8 cellular contexts compared by ENCODE assay signal in the genomic region with DNA sequence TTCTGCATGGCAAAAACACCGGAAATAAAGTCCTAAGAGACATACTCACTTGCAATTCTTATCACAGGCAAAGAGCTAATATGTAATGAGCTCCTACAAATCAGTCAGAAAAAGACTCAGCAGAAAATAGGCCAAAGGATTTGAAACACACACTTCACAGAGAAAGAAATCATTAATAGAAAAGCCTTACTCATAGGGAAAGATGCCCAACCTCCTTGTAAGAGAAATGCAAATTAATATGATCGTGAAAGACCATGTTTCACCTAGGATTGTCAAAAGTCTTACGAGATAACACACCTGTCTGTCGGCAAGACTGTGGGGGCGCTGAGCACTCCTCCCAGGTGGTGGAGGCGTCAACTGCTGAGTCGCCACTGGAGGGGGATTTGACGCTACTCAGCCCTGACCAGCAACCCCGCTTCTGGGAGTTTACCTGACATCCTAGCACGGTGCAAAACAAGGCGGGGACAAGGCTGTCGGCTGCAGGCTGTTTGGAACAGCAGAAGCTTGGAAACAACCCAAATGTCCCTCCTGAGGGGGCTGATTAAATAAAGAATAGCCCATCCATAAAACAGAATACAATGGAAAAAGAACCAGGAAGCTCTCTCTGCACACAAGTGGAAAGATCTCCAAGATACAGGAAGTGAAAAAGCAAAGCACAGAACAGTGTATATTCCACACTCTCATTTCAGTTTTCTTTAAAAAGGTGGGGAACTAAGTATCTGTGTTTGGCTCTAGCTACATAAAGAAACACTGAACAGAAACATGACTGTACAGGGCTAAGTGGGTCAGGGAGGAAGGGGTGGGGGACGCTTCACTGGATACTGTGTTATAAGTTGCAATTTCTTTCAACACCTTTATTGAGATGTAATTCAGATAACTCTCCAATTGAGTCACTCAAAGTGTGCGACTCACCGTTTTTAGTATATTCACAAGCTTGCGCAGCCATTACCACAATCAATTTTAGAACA. TPM values are rescaled to one million over a fixed set of nuclear protein-coding genes. Genes with fewer than 3 reads are reported as not detected.
DNase-seq lines count a peak whose midpoint lies in the region; ATAC-seq and TF ChIP-seq lines count a peak whose summit lies in the region.

No MANE protein-coding gene starts in this region.

- no peaks in the 10 kb centered on the region for H3K27me3 ChIP-seq in esophagus squamous epithelium
- no peaks in the 10 kb centered on the region for H3K27me3 ChIP-seq in parathyroid adenoma (ENCODE audit: control insufficient read depth, insufficient read depth, low read length)

- H2AFZ ChIP-seq in parathyroid adenoma, result no peak overlapping the region

- peak overlapping the region; percentile 51 to 73 (median 68) for H3K27ac ChIP-seq in esophagus squamous epithelium
- peak overlapping the region; percentile 22 for H3K27ac ChIP-seq in parathyroid adenoma

- peak overlapping the region; percentile 91 for H3K27ac Mint-ChIP-seq in activated CD4-positive, alpha-beta memory T cell treated with anti-CD3 and anti-CD28 coated beads for 36 hours

- POLR2A ChIA-PET in activated CD4-positive, alpha-beta memory T cell treated with anti-CD3 and anti-CD28 coated beads for 36 hours (lab: Charles Lee), result interaction anchor here (0.6 to 1.8 kb wide), 5 partner anchors 9 to 125 kb away, joined by 3 to 17 read pairs (median 4); no protein-coding TSS in a partner anchor

- H3K36me3 ChIP-seq in esophagus squamous epithelium, result peaks cover 6 to 69% (median 17%) of the 10 kb centered on the region in 3 donors
- H3K36me3 ChIP-seq in parathyroid adenoma (ENCODE audit: control insufficient read depth, insufficient read depth, low read length), result no peaks in the 10 kb centered on the region

- no peaks in the 10 kb centered on the region for H3K27me3 Mint-ChIP-seq in activated CD4-positive, alpha-beta memory T cell treated with anti-CD3 and anti-CD28 coated beads for 36 hours

- peak overlapping the region; percentile 53 for H3K4me3 Mint-ChIP-seq in activated CD4-positive, alpha-beta memory T cell treated with anti-CD3 and anti-CD28 coated beads for 36 hours

- peaks cover 22% of the 10 kb centered on the region for H3K79me2 ChIP-seq in parathyroid adenoma

- ATAC-seq in GM21381 (IDR thresholded peaks at IDR 0.05; ENCODE audit: unreplicated experiment), result peak; percentile 71

- peaks cover 34% of the 10 kb centered on the region for H3K4me1 Mint-ChIP-seq in activated CD4-positive, alpha-beta memory T cell treated with anti-CD3 and anti-CD28 coated beads for 36 hours (ENCODE audit: low read depth)

- DNase-seq in ELF-1 (ENCODE audit: low read depth, low spot score) (peak; percentile 63), HS-5 (ENCODE audit: low read depth) (peak; percentile 40), esophagus squamous epithelium (lab: John Stamatoyannopoulos, UW) (no peak), NCI-H446 treated with DMSO at 0.1 percent for 48 hours (lab: John Stamatoyannopoulos, UW) (no peak), AG20443 (ENCODE audit: low spot score) (no peak)
- peak; percentile 73 for DNase-seq in activated CD4-positive, alpha-beta memory T cell treated with anti-CD3 and anti-CD28 coated beads for 36 hours

- H3K4me3 ChIP-seq in esophagus squamous epithelium (peak overlapping the region in 1 of 4 donors; percentile 26), parathyroid adenoma (ENCODE audit: low read depth, low read length) (peak overlapping the region; percentile 27)

- 20 to 21% methylated on average over 13 to 16 of the region's 16 CpGs for WGBS in esophagus squamous epithelium, 2 donors

- H3K9me3 Mint-ChIP-seq in activated CD4-positive, alpha-beta memory T cell treated with anti-CD3 and anti-CD28 coated beads for 36 hours, result no peaks in the 10 kb centered on the region

- intact Hi-C loops in activated CD4-positive, alpha-beta memory T cell treated with anti-CD3 and anti-CD28 coated beads for 36 hours (cut with micrococcal nuclease), result loop anchor here (1.0 kb wide), 1 partner anchor 11 kb away; no protein-coding TSS in a partner anchor
- intact Hi-C loops in esophagus squamous epithelium (cut with DNase I), result no loop called here

- TF ChIP-seq POLR2A in esophagus squamous epithelium (IDR thresholded peaks at IDR 0.05), result no peak

- H3K9me3 ChIP-seq in esophagus squamous epithelium (no peaks in the 10 kb centered on the region), parathyroid adenoma (ENCODE audit: control insufficient read depth, low read length) (no peaks in the 10 kb centered on the region)

- H3K4me2 ChIP-seq in parathyroid adenoma (ENCODE audit: low read length), result peak overlapping the region; percentile 3

- peaks cover 20% of the 10 kb centered on the region for H3K36me3 Mint-ChIP-seq in activated CD4-positive, alpha-beta memory T cell treated with anti-CD3 and anti-CD28 coated beads for 36 hours

- H3K4me1 ChIP-seq in esophagus squamous epithelium (peaks cover 26 to 82% (median 55%) of the 10 kb centered on the region in 3 donors), parathyroid adenoma (peaks cover 10% of the 10 kb centered on the region)

- H3K9ac ChIP-seq in parathyroid adenoma, result no peak overlapping the region

- CTCF ChIA-PET in activated CD4-positive, alpha-beta memory T cell treated with anti-CD3 and anti-CD28 coated beads for 36 hours (lab: Charles Lee), result interaction anchor here (0.6 to 1.6 kb wide), 9 partner anchors 9 to 259 kb away, joined by 3 to 7 read pairs (median 3); no protein-coding TSS in a partner anchor

- TF ChIP-seq CTCF in esophagus squamous epithelium (IDR thresholded peaks at IDR 0.05) (no peak), parathyroid adenoma (IDR thresholded peaks at IDR 0.05) (no peak)

RNA-seq across cellular contexts. Expression of a gene that starts 11.5 kb away (rescaled TPM):
- 100 to 1,000 TPM; 104 to 105 TPM for total RNA-seq in activated CD4-positive, alpha-beta memory T cell treated with anti-CD3 and anti-CD28 coated beads for 36 hours
- 10 to 100 TPM; 40.8 to 94.4 (median 55.9) TPM for total RNA-seq in esophagus squamous epithelium

RNA-seq across cellular contexts. Expression of a gene that starts 33.0 kb away (rescaled TPM):
- 10 to 100 TPM; 24.4 to 26.6 TPM for total RNA-seq in activated CD4-positive, alpha-beta memory T cell treated with anti-CD3 and anti-CD28 coated beads for 36 hours
- 10 to 100 TPM; 22.5 to 55.1 (median 28.3) TPM for total RNA-seq in esophagus squamous epithelium

Comparison
In these comparisons a context has a peak if more than half of its experiments do, and no peak if none do; other contexts are left out.
1. DNase-seq: peak in ELF-1 (single experiment), HS-5 (single experiment) and activated CD4-positive, alpha-beta memory T cell treated with anti-CD3 and anti-CD28 coated beads for 36 hours (single experiment); none in esophagus squamous epithelium (single experiment), NCI-H446 treated with DMSO at 0.1 percent for 48 hours (single experiment) and AG20443 (single experiment).